ENCODE assay signal across 8 cellular contexts in the genomic region with DNA sequence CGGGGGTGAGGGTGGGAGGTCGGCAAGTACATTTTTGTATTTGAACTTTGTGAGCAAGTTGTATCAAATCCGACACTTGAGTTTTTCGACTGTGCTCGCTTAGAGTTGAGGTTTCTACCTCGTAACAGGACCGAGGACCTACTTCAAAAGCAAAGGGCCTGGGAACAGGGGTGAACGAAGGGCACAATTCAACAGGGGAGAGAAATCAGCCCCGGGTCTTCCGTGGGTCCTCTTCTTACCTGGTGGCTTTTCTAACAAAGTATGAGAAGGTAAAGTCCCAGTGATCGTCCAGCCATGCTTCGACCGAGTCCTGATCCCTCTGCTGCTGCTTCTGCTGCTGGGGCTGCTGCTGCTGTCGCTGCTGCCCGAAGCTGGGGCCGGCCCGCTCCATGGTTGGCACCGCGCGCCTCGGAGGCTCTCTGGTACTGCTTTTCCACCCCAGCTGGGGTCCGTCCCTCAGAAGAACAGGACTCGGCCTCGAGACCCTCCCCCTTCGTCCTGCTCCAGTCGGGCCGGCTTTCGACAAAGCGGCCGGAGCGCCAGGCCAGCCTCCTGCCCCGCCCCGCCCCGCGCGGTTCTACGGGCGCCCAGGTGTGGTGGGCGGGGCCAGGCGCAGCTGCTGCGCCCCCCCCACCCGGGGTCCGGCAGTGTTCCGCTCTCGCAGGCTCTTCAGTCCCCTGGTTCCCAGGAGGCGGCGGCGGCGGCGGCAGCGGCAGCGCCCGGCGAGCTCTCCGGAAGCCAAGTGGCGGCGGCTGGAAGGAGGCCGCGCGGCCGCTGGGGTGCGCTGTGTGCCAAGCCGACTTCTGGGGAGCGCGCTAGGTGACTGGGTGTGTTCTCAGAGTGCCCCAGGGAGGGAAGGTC. TPM values are rescaled to one million over a fixed set of nuclear protein-coding genes. Genes with fewer than 3 reads are reported as not detected.
DNase-seq lines count a peak whose midpoint lies in the region; ATAC-seq and TF ChIP-seq lines count a peak whose summit lies in the region.

A gene (minus strand): TSS at position 524 of the 861 bp plus-strand sequence. CDS start 133 bp downstream, at position 391.

- WGBS in stomach, 5 donors = 0 to 1% (median 1%) methylated on average over 21 to 65 of the region's 65 CpGs

- ATAC-seq in GM21723 (IDR thresholded peaks at IDR 0.05; ENCODE audit: unreplicated experiment) = peak; percentile 92

- peak within 1 kb of the TSS; percentile 50 for H3K4me3 ChIP-seq in Jurkat, Clone E6-1 (ENCODE audit: low read length)
- H3K4me3 ChIP-seq in fibroblast of villous mesenchyme (ENCODE audit: low read depth, low read length) = peak within 1 kb of the TSS; percentile 89
- peak within 1 kb of the TSS; percentile 66 to 84 (median 72) for H3K4me3 ChIP-seq in stomach

- H3K27ac ChIP-seq in stomach = peak within 1 kb of the TSS; percentile 67 to 91 (median 86)

- H3K36me3 Mint-ChIP-seq in nephron progenitor cell (ENCODE audit: low read depth) = no peaks in the 10 kb centered on the region

- TF ChIP-seq CTCF in fibroblast of villous mesenchyme (IDR thresholded peaks at IDR 0.05; ENCODE audit: insufficient read depth, low read depth, low read length) = peak; percentile 73
- peak; percentile 69 for TF ChIP-seq CTCF in nephron progenitor cell (IDR thresholded peaks at IDR 0.05)
- peak in 5 of 7 experiments; percentile 40 to 83 (median 54) for TF ChIP-seq CTCF in stomach (IDR thresholded peaks at IDR 0.05)

- no peak for TF ChIP-seq EP300 in stomach (IDR thresholded peaks at IDR 0.05)

- no peaks in the 10 kb centered on the region for H3K9me3 Mint-ChIP-seq in nephron progenitor cell

- peaks cover 15% of the 10 kb centered on the region for H3K4me1 Mint-ChIP-seq in nephron progenitor cell

- H3K27me3 ChIP-seq in stomach = peaks cover 0 to 40% (median 7%) of the 10 kb centered on the region in 3 donors

- no peaks in the 10 kb centered on the region for H3K36me3 ChIP-seq in stomach

- peak; percentile 94 for DNase-seq in DMS153 treated with DMSO at 0.1 percent for 48 hours (lab: John Stamatoyannopoulos, UW; ENCODE audit: unreplicated experiment)
- peak; percentile 29 for DNase-seq in Jurkat, Clone E6-1 (ENCODE audit: low read depth, low spot score)
- peak; percentile 83 for DNase-seq in RKO (ENCODE audit: low spot score)
- DNase-seq in activated effector memory CD4-positive, alpha-beta T cell treated with Interleukin-2 at 50 U/mL for 16 hours = peak; percentile 70
- peak; percentile 88 for DNase-seq in fibroblast of villous mesenchyme (ENCODE audit: low read depth)
- DNase-seq in nephron progenitor cell = peak; percentile 90
- peak; percentile 83 for DNase-seq in stomach

- H3K9me3 ChIP-seq in stomach = no peaks in the 10 kb centered on the region

- H3K27ac Mint-ChIP-seq in nephron progenitor cell = no peak within 1 kb of the TSS

- H3K27me3 Mint-ChIP-seq in nephron progenitor cell (ENCODE audit: low read depth, poor library complexity) = peaks cover 24% of the 10 kb centered on the region

- no peak for TF ChIP-seq POLR2A in stomach (IDR thresholded peaks at IDR 0.05)

- intact Hi-C loops in stomach (cut with DNase I; ENCODE audit: low total_unique reads) = no loop called here

- peak within 1 kb of the TSS; percentile 94 for H3K4me3 Mint-ChIP-seq in nephron progenitor cell

- peaks cover 0 to 35% (median 20%) of the 10 kb centered on the region in 4 donors for H3K4me1 ChIP-seq in stomach

RNA-seq across cellular contexts. Expression of the gene that starts here (rescaled TPM):
- 6.0 TPM for polyA plus RNA-seq in Jurkat, Clone E6-1 (2012; ENCODE audit: insufficient read depth, insufficient read length)
- total RNA-seq in fibroblast of villous mesenchyme (109 and 162 TPM in 2 replicates), stomach (100 to 1,000 TPM in 1 of 5 donors, 10 to 100 TPM in 4; 10.7 to 115 (median 47.8) TPM)
- 1 to 10 TPM; 4.5 to 7.5 (median 6.2) TPM for polyA plus RNA-seq in stomach

Comparison
In these comparisons a context has a peak if more than half of its experiments do, and no peak if none do; other contexts are left out.
1. Peak in every context shown above with its lines: DNase-seq, ATAC-seq, H3K4me3 ChIP-seq and H3K27ac ChIP-seq.
2. DNase-seq: peak in every context shown above with its lines; median percentile 94 in DMS153 treated with DMSO at 0.1 percent for 48 hours; 90 in nephron progenitor cell; 88 in fibroblast of villous mesenchyme; 83 in RKO; 83 in stomach; 70 in activated effector memory CD4-positive, alpha-beta T cell treated with Interleukin-2 at 50 U/mL for 16 hours; 29 in Jurkat, Clone E6-1.